In the genomic region with DNA sequence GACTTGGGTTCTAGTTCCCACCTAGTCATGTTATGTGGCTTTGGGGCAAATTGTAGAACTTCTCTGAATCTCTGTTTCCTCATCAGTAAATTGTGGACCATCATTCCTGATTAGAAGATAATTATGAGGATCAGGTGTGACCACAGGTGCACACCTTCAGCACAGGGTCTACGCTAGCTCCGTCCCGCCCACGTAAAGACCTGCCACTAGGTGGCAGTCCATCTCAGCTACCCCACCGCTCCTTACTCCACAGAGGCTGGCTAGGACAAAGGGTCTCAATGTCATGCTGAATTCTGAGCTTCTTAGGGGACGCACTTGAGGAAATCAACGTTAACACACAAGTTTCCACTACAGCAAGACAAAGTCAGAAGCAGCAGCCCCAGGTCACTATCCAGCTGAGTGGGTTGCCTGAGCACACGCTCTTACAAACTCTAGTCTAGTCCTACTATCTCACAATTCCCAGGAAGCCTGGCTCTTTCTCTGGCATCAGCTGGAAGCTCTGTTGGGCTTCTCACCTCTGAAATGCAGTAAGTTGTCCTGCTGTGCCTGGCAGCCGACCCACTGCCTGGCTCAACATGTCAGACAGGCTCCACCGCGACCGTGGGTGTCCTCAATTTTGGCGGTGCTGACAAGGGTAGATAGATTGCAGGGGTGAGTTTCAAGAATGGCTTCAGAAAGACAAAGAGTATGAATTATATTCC, we compare ENCODE assay signal across 8 cellular contexts. TPM values are rescaled to one million over a fixed set of nuclear protein-coding genes. Genes with fewer than 3 reads are reported as not detected.
DNase-seq lines count a peak whose midpoint lies in the region; ATAC-seq, FAIRE-seq and TF ChIP-seq lines count a peak whose summit lies in the region.

No MANE protein-coding gene starts in this region.

- H3K27me3 ChIP-seq in BE2C (no peaks in the 10 kb centered on the region), HAP-1 (ENCODE audit: low read depth) (no peaks in the 10 kb centered on the region), PC-3 (ENCODE audit: low read length) (no peaks in the 10 kb centered on the region), small intestine (ENCODE audit: control insufficient read depth in 2 of 2, insufficient read depth in 2 of 2, low read length in 2 of 2) (no peaks in the 10 kb centered on the region)

- H3K9me2 ChIP-seq in PC-3 (replicated peaks; ENCODE audit: low read length), result no peaks in the 10 kb centered on the region

- H3K4me2 ChIP-seq in PC-3 (ENCODE audit: low read length), result no peak overlapping the region

- H3K4me1 ChIP-seq in BE2C, result peaks cover 4% of the 10 kb centered on the region; the same call in 1 of the 2 replicates
- H3K4me1 ChIP-seq in HAP-1, result peaks cover 4% of the 10 kb centered on the region
- H3K4me1 ChIP-seq in PC-3 (ENCODE audit: insufficient read depth, low read length), result peaks cover 21% of the 10 kb centered on the region
- peaks cover 4 to 5% of the 10 kb centered on the region in 2 donors for H3K4me1 ChIP-seq in small intestine (ENCODE audit: control insufficient read depth in 2 of 2, insufficient read depth in 1 of 2, low read depth in 1 of 2, low read length in 1 of 2)

- peaks cover 29% of the 10 kb centered on the region for H3K79me2 ChIP-seq in PC-3 (ENCODE audit: low read length)

- no peak overlapping the region for H3K27ac ChIP-seq in PC-3 (ENCODE audit: low read length)
- no peak overlapping the region for H3K27ac ChIP-seq in small intestine (ENCODE audit: low read depth in 1 of 2, low read length in 1 of 2)

- peaks cover 17% of the 10 kb centered on the region for H3K27me3 Mint-ChIP-seq in glutamatergic neuron (ENCODE audit: unreplicated experiment)

- peak overlapping the region; percentile 84 for H3K4me3 Mint-ChIP-seq in glutamatergic neuron (ENCODE audit: unreplicated experiment)

- H3K9ac ChIP-seq in PC-3 (ENCODE audit: low read length), result no peak overlapping the region

- H3K4me1 Mint-ChIP-seq in glutamatergic neuron (ENCODE audit: low read depth, unreplicated experiment), result peaks cover 31% of the 10 kb centered on the region

- DNase-seq in BE2C (peak; percentile 48), HAP-1 (ENCODE audit: low spot score in 2 of 2) (peak; percentile 67 to 74), PC-3 (peak; percentile 70), glutamatergic neuron (peak; percentile 59), small intestine (peak; percentile 63), globus pallidus (ENCODE audit: low spot score) (no peak)
- peak; percentile 51 for DNase-seq in activated effector memory CD4-positive, alpha-beta T cell treated with Interleukin-2 at 50 U/mL for 16 hours

- no peaks in the 10 kb centered on the region for H3K36me3 Mint-ChIP-seq in glutamatergic neuron (ENCODE audit: unreplicated experiment)

- H3K4me3 ChIP-seq in BE2C (ENCODE audit: low read depth, low read length) (no peak overlapping the region), HAP-1 (no peak overlapping the region), PC-3 (ENCODE audit: low read length) (no peak overlapping the region), small intestine (ENCODE audit: low read depth in 1 of 2, low read length in 2 of 2) (no peak overlapping the region)

- WGBS in small intestine, 3 donors, result 45 to 52% (median 48%) methylated on average over 13 of the region's 13 CpGs

- intact Hi-C loops in PC-3 (cut with micrococcal nuclease), result loop anchor here (1.0 to 5.0 kb wide), 2 partner anchors 205 to 482 kb away; partner anchors contain the start of genes CHD6 and LPIN3

- FAIRE-seq in small intestine (lab: Jason Lieb, UNC), result no peak

- POLR2A ChIA-PET in PC-3 (lab: Charles Lee; ENCODE audit: unreplicated experiment), result interaction anchor here (0.6 kb wide), 1 partner anchor 205 kb away, joined by 15 read pairs; the partner anchor contains the start of gene LPIN3

- peak overlapping the region; percentile 91 for H3K27ac Mint-ChIP-seq in glutamatergic neuron (ENCODE audit: unreplicated experiment)

- H3K9me3 ChIP-seq in BE2C (no peaks in the 10 kb centered on the region), HAP-1 (no peaks in the 10 kb centered on the region), PC-3 (ENCODE audit: low read length) (no peaks in the 10 kb centered on the region), small intestine (ENCODE audit: control insufficient read depth, low read depth) (no peaks in the 10 kb centered on the region)

- H2AFZ ChIP-seq in PC-3 (ENCODE audit: low read length), result no peak overlapping the region

- in situ Hi-C loops in HAP-1 (cut with MboI; ENCODE audit: low sequenced_read_pairs), result no loop called here

- CTCF ChIA-PET in PC-3 (lab: Charles Lee), result interaction anchor here (0.5 to 1.1 kb wide), 9 partner anchors 17 to 227 kb away, joined by 3 to 7 read pairs (median 3); partner anchors contain the start of gene LPIN3

- H4K20me1 ChIP-seq in PC-3 (ENCODE audit: low read length), result peaks cover 15% of the 10 kb centered on the region; the same call in 1 of the 2 replicates

- BruUV-seq in PC-3 (replicated peaks; lab: Mats Ljungman, UMichigan), result no TSS peak

- TF ChIP-seq CTCF in BE2C (IDR thresholded peaks at IDR 0.05; ENCODE audit: low read depth, low read length), result peak; percentile 89
- TF ChIP-seq CTCF in PC-3 (conservative IDR thresholded peaks at IDR 0.05; ENCODE audit: low read depth, low read length), result peak; percentile 96
- peak; percentile 85 for TF ChIP-seq CTCF in glutamatergic neuron (IDR thresholded peaks at IDR 0.05; ENCODE audit: partially characterized antibody, unreplicated experiment)

- peaks cover 16% of the 10 kb centered on the region for H3K9me3 Mint-ChIP-seq in glutamatergic neuron (ENCODE audit: unreplicated experiment)

- H3F3A ChIP-seq in PC-3 (ENCODE audit: low read length, unreplicated experiment), result no peaks in the 10 kb centered on the region

- ATAC-seq in PC-3, result peak; percentile 10; the same call in 1 of the 2 replicates
- no peak for ATAC-seq in HG03097 (IDR thresholded peaks at IDR 0.05; ENCODE audit: low FRiP score, unreplicated experiment)

- H3K36me3 ChIP-seq in BE2C (0 out of 2 replicates have a peak, but pooled peaks cover 3% of the 10 kb centered on the region), HAP-1 (replicated peaks) (peaks cover 9% of the 10 kb centered on the region), PC-3 (ENCODE audit: low read depth, low read length) (no peaks in the 10 kb centered on the region), small intestine (ENCODE audit: control insufficient read depth in 2 of 2, insufficient read depth in 2 of 2, low read length in 2 of 2) (no peaks in the 10 kb centered on the region)

RNA-seq across cellular contexts. Expression of gene PLCG1, which starts 2.0 kb away (rescaled TPM):
- 123 TPM for polyA plus RNA-seq in BE2C (2012; ENCODE audit: insufficient read depth, insufficient read length, low read depth)
- total RNA-seq in PC-3 (2014; rRNA removed) (68.8 and 112 TPM in 2 replicates), glutamatergic neuron (ENCODE audit: unreplicated experiment) (458 TPM)
- polyA plus RNA-seq in small intestine, result 10 to 100 TPM; 27.6 to 67.3 (median 35.0) TPM
